1 cellular context compared by ENCODE assay signal in genomic region chr3:149382091-149382467, GRCh38.
A peak's percentile ranks its signal among the peaks of the same experiment; 100 is the strongest.
TF ChIP-seq lines count a peak whose summit lies in the region.

No MANE protein-coding gene starts in this region.

TF ChIP-seq in A549, 52 proteins besides CTCF, POLR2A, EP300 and RAD21 (continued from another document):
- TF ChIP-seq TFCP2L1 (CRISPR knock-in tag; IDR thresholded peaks at IDR 0.05) (no peak), JUNB (IDR thresholded peaks at IDR 0.05) (peak; percentile 94), ATOH8 (CRISPR knock-in tag; IDR thresholded peaks at IDR 0.05; ENCODE audit: low read depth) (no peak), NFE2L2 (conservative IDR thresholded peaks at IDR 0.05; ENCODE audit: low read length) (no peak), HDAC2 (IDR thresholded peaks at IDR 0.05) (no peak), NPAS2 (CRISPR knock-in tag; IDR thresholded peaks at IDR 0.05; ENCODE audit: borderline replicate concordance) (no peak), MYC (IDR thresholded peaks at IDR 0.05; ENCODE audit: borderline replicate concordance, low read length) (no peak), ZSCAN20 (CRISPR knock-in tag; IDR thresholded peaks at IDR 0.05) (no peak), RFX5 (IDR thresholded peaks at IDR 0.05) (no peak), EHF (CRISPR knock-in tag; IDR thresholded peaks at IDR 0.05) (no peak), NR3C1 (IDR thresholded peaks at IDR 0.05) (no peak), JUN (IDR thresholded peaks at IDR 0.05) (peak; percentile 74 to 90), CBX2 (IDR thresholded peaks at IDR 0.05; ENCODE audit: borderline replicate concordance, low read depth) (no peak), FOXS1 (CRISPR knock-in tag; IDR thresholded peaks at IDR 0.05) (no peak), MAZ (IDR thresholded peaks at IDR 0.05; ENCODE audit: borderline replicate concordance, low read depth, low read length) (no peak), GATA3 (IDR thresholded peaks at IDR 0.05; ENCODE audit: borderline replicate concordance) (peak; percentile 91), CEBPB (IDR thresholded peaks at IDR 0.05) (peak in 1 of 2 experiments; percentile 51; a peak in 1 of 4 replicates), TP53 (CRISPR knock-in tag; IDR thresholded peaks at IDR 0.05) (no peak), HOXB5 (CRISPR knock-in tag; IDR thresholded peaks at IDR 0.05) (no peak), ZC3H11A (IDR thresholded peaks at IDR 0.05) (no peak), POLR2AphosphoS2 (conservative IDR thresholded peaks at IDR 0.05; ENCODE audit: low read length) (no peak), CHD4 (IDR thresholded peaks at IDR 0.05; ENCODE audit: borderline replicate concordance) (no peak), MAFK (IDR thresholded peaks at IDR 0.05; ENCODE audit: partially characterized antibody) (no peak), RNF2 (IDR thresholded peaks at IDR 0.05; ENCODE audit: borderline replicate concordance, low read depth) (no peak), BHLHE40 (IDR thresholded peaks at IDR 0.05; ENCODE audit: low read depth, low read length) (no peak), ESRRA (IDR thresholded peaks at IDR 0.05; ENCODE audit: borderline replicate concordance, low read length) (no peak), FOSL2 (IDR thresholded peaks at IDR 0.05) (peak; percentile 89), FOSL2 (CRISPR knock-in tag; IDR thresholded peaks at IDR 0.05) (peak; percentile 94), E2F6 (IDR thresholded peaks at IDR 0.05; ENCODE audit: borderline replicate concordance, low read depth) (no peak), PBX3 (IDR thresholded peaks at IDR 0.05) (peak; percentile 55; the same call in 1 of the 2 replicates), SREBF2 (IDR thresholded peaks at IDR 0.05) (no peak), ZFP36 (IDR thresholded peaks at IDR 0.05; ENCODE audit: borderline replicate concordance, partially characterized antibody) (no peak), HOXB13 (CRISPR knock-in tag; IDR thresholded peaks at IDR 0.05; ENCODE audit: low read depth) (no peak), HOXA7 (CRISPR knock-in tag; IDR thresholded peaks at IDR 0.05) (no peak), CBX8 (IDR thresholded peaks at IDR 0.05) (no peak), KDM5A (IDR thresholded peaks at IDR 0.05) (no peak), HEYL (CRISPR knock-in tag; IDR thresholded peaks at IDR 0.05) (no peak), PHF8 (IDR thresholded peaks at IDR 0.05; ENCODE audit: borderline replicate concordance, low read depth) (no peak), REST (IDR thresholded peaks at IDR 0.05) (no peak), SMC3 (IDR thresholded peaks at IDR 0.05) (0 out of 3 replicates have a peak, but pooled peaks have one; percentile 12), HES2 (IDR thresholded peaks at IDR 0.05) (0 out of 2 replicates have a peak, but pooled peaks have one; percentile 16), BCL3 (IDR thresholded peaks at IDR 0.05) (peak; percentile 76; the same call in 1 of the 3 replicates), USF2 (IDR thresholded peaks at IDR 0.05) (no peak), CHD2 (IDR thresholded peaks at IDR 0.05; ENCODE audit: low read length, partially characterized antibody) (no peak), KDM1A (IDR thresholded peaks at IDR 0.05; ENCODE audit: low read depth) (no peak), EHMT2 (IDR thresholded peaks at IDR 0.05; ENCODE audit: low read depth) (no peak), ZNF302 (CRISPR knock-in tag; IDR thresholded peaks at IDR 0.05) (no peak), RARB (CRISPR knock-in tag; IDR thresholded peaks at IDR 0.05) (0 out of 2 replicates have a peak, but pooled peaks have one; percentile 2), FOSB (CRISPR knock-in tag; IDR thresholded peaks at IDR 0.05) (no peak)
- TF ChIP-seq, protein P1, sequence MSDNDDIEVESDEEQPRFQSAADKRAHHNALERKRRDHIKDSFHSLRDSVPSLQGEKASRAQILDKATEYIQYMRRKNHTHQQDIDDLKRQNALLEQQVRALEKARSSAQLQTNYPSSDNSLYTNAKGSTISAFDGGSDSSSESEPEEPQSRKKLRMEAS (IDR thresholded peaks at IDR 0.05): no peak
- TF ChIP-seq, protein P2, sequence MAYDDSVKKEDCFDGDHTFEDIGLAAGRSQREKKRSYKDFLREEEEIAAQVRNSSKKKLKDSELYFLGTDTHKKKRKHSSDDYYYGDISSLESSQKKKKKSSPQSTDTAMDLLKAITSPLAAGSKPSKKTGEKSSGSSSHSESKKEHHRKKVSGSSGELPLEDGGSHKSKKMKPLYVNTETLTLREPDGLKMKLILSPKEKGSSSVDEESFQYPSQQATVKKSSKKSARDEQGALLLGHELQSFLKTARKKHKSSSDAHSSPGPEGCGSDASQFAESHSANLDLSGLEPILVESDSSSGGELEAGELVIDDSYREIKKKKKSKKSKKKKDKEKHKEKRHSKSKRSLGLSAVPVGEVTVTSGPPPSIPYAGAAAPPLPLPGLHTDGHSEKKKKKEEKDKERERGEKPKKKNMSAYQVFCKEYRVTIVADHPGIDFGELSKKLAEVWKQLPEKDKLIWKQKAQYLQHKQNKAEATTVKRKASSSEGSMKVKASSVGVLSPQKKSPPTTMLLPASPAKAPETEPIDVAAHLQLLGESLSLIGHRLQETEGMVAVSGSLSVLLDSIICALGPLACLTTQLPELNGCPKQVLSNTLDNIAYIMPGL (CRISPR knock-in tag; IDR thresholded peaks at IDR 0.05; ENCODE audit: borderline replicate concordance): no peak
